14 cellular contexts compared by ENCODE assay signal in genomic region chr9:111163738-111164399, GRCh38.
DNase-seq lines count a peak whose midpoint lies in the region; ATAC-seq and TF ChIP-seq lines count a peak whose summit lies in the region.
"Had no signal": no experiment of that assay in that cellular context is flagged by ENCODE, and none has a peak within 500 bp of the region (broad histone marks: within the 10 kb centered on the region; RNA-seq: fewer than 3 reads in every experiment).

No MANE protein-coding gene starts in this region.

- peaks cover 2% of the 10 kb centered on the region; the same call in 1 of the 2 replicates for H3K9me3 ChIP-seq in PC-9 (ENCODE audit: insufficient read depth, low read depth)
- H3K9me3 ChIP-seq in psoas muscle, result peaks cover 8% of the 10 kb centered on the region
- H3K9me3 ChIP-seq in MG63, result peaks cover 7% of the 10 kb centered on the region

- no peak overlapping the region for H3K4me2 ChIP-seq in PC-9

- H3K27ac ChIP-seq in PC-9, result no peak overlapping the region
- peak overlapping the region; percentile 46 for H3K27ac ChIP-seq in psoas muscle

- H3K4me1 ChIP-seq in PC-9 (replicated peaks; ENCODE audit: insufficient read depth), result no peaks in the 10 kb centered on the region
- no peaks in the 10 kb centered on the region for H3K4me1 ChIP-seq in psoas muscle

- 34 to 37% (median 34%) methylated on average over 5 of the region's 5 CpGs for WGBS in psoas muscle, 3 donors

- DNase-seq in Ammon's horn (ENCODE audit: low spot score), result peak; percentile 11
- no peak for DNase-seq in PC-9
- DNase-seq in Right ventricle myocardium superior, result no peak
- no peak for DNase-seq in psoas muscle
- DNase-seq in NCI-H1930 (lab: John Stamatoyannopoulos, UW), result no peak
- no peak for DNase-seq in MG63
- no peak for DNase-seq in NCI-H510A treated with DMSO at 0.1 percent for 48 hours (lab: John Stamatoyannopoulos, UW)
- DNase-seq: activated CD4-positive, alpha-beta T cell treated with anti-CD3 and anti-CD28 coated beads for 1 hour; amniotic stem cell; DMS53; effector memory CD4-positive, alpha-beta T cell; hypothalamus; mesendoderm had no signal

- H3F3A ChIP-seq in PC-9 (ENCODE audit: insufficient read depth, low read depth), result no peaks in the 10 kb centered on the region

- H3K79me2 ChIP-seq in PC-9 (ENCODE audit: low read depth), result no peaks in the 10 kb centered on the region

- no peaks in the 10 kb centered on the region for H4K20me1 ChIP-seq in PC-9 (ENCODE audit: insufficient read depth)

- CTCF ChIA-PET in PC-9 (lab: Charles Lee), result interaction anchor here (0.7 kb wide), 1 partner anchor 703 kb away, joined by 3 read pairs; no protein-coding TSS in a partner anchor

- H3K27me3 ChIP-seq in PC-9 (ENCODE audit: insufficient read depth, low read depth) (no peaks in the 10 kb centered on the region), psoas muscle (ENCODE audit: insufficient read depth in 3 of 3, low read length in 2 of 3) (no peaks in the 10 kb centered on the region), MG63 (no peaks in the 10 kb centered on the region)

- POLR2A ChIA-PET in PC-9 (lab: Charles Lee; ENCODE audit: unreplicated experiment), result no interaction called here

- intact Hi-C loops in PC-9 (cut with micrococcal nuclease; ENCODE audit: unreplicated experiment), result no loop called here
- intact Hi-C loops in Right ventricle myocardium superior (cut with DNase I), result no loop called here
- intact Hi-C loops in psoas muscle (cut with DNase I), result no loop called here

- peak overlapping the region; percentile 56; the same call in 1 of the 2 replicates for H2AFZ ChIP-seq in PC-9

- H3K9me2 ChIP-seq in PC-9 (ENCODE audit: insufficient read depth), result no peaks in the 10 kb centered on the region

- TF ChIP-seq CTCF in PC-9 (conservative IDR thresholded peaks at IDR 0.05) (no peak), psoas muscle (IDR thresholded peaks at IDR 0.05) (no peak)

- ATAC-seq in Right ventricle myocardium superior (ENCODE audit: poor library complexity), result peak; percentile 88
- ATAC-seq in psoas muscle, result peak in 1 of 4 donors; percentile 61
- no peak for ATAC-seq in GM19397 (IDR thresholded peaks at IDR 0.05; ENCODE audit: unreplicated experiment)

- BruUV-seq in PC-9 (replicated peaks; lab: Mats Ljungman, UMichigan), result no TSS peak

- H3K36me3 ChIP-seq in PC-9 (ENCODE audit: low read depth) (no peaks in the 10 kb centered on the region), psoas muscle (ENCODE audit: insufficient read depth in 1 of 2, low read depth in 1 of 2) (no peaks in the 10 kb centered on the region), MG63 (no peaks in the 10 kb centered on the region)

- H3K4me3 ChIP-seq in PC-9 (no peak overlapping the region), psoas muscle (no peak overlapping the region), MG63 (no peak overlapping the region)
